In genomic region chr5:36875051-36875788, GRCh38 we compare ENCODE assay signal across 8 cellular contexts. TPM values are rescaled to one million over a fixed set of nuclear protein-coding genes. Genes with fewer than 3 reads are reported as not detected.
DNase-seq lines count a peak whose midpoint lies in the region; ATAC-seq and TF ChIP-seq lines count a peak whose summit lies in the region.

No MANE protein-coding gene starts in this region.

- H3K27ac Mint-ChIP-seq in T-helper 2 cell treated with Interferon-gamma antibody and Interleukin-4, amounts not matched to agents 5 μg/mL and 100 μg/mL, for 36 hours = peak overlapping the region; percentile 99

- H3K4me1 Mint-ChIP-seq in T-helper 2 cell treated with Interferon-gamma antibody and Interleukin-4, amounts not matched to agents 5 μg/mL and 100 μg/mL, for 36 hours (ENCODE audit: low read depth) = peaks cover 48% of the 10 kb centered on the region

- TF ChIP-seq CTCF in body of pancreas (IDR thresholded peaks at IDR 0.05) = no peak

- H3K4me3 Mint-ChIP-seq in T-helper 2 cell treated with Interferon-gamma antibody and Interleukin-4, amounts not matched to agents 5 μg/mL and 100 μg/mL, for 36 hours = peak overlapping the region; percentile 90

- DNase-seq in T-helper 2 cell treated with Interferon-gamma antibody and Interleukin-4, amounts not matched to agents 5 μg/mL and 100 μg/mL, for 36 hours (ENCODE audit: low spot score) = peak; percentile 52
- peak; percentile 27 to 54 (median 32) for DNase-seq in body of pancreas
- peak; percentile 14 for DNase-seq in iPS-NIHi11 (ENCODE audit: low spot score)
- DNase-seq in GM19240 (ENCODE audit: insufficient read length, low spot score) = no peak

- 0 to 1% methylated on average over 26 of the region's 26 CpGs for WGBS in body of pancreas, 2 donors

- ATAC-seq in body of pancreas (no peak), GM21576 (IDR thresholded peaks at IDR 0.05; ENCODE audit: unreplicated experiment) (no peak)

- H3K4me3 ChIP-seq in GM08714 (ENCODE audit: low read length) (peak overlapping the region; percentile 76), body of pancreas (peak overlapping the region; percentile 71 to 91), skeletal muscle satellite cell (ENCODE audit: low read length) (peak overlapping the region; percentile 94)

- peaks cover 17% of the 10 kb centered on the region for H3K36me3 ChIP-seq in KOPT-K1 (ENCODE audit: insufficient read depth, low read length)
- no peaks in the 10 kb centered on the region for H3K36me3 ChIP-seq in body of pancreas (replicated peaks in 1 of 2; ENCODE audit: insufficient read depth in 1 of 2, low read depth in 2 of 2)
- H3K36me3 ChIP-seq in skeletal muscle satellite cell (ENCODE audit: insufficient read depth, low read length) = no peaks in the 10 kb centered on the region

- TF ChIP-seq POLR2A in body of pancreas (IDR thresholded peaks at IDR 0.05) = no peak

- peak overlapping the region; percentile 99 for H3K9ac ChIP-seq in skeletal muscle satellite cell (ENCODE audit: low read depth, low read length)

- peak overlapping the region; percentile 89 for H3K4me2 ChIP-seq in skeletal muscle satellite cell (ENCODE audit: low read length)

- H3K9me3 ChIP-seq in KOPT-K1 (ENCODE audit: insufficient read depth, low read length, poor library complexity, severe bottlenecking) (no peaks in the 10 kb centered on the region), body of pancreas (no peaks in the 10 kb centered on the region), skeletal muscle satellite cell (replicated peaks; ENCODE audit: low read length) (no peaks in the 10 kb centered on the region)

- peaks cover 13% of the 10 kb centered on the region for H3K36me3 Mint-ChIP-seq in T-helper 2 cell treated with Interferon-gamma antibody and Interleukin-4, amounts not matched to agents 5 μg/mL and 100 μg/mL, for 36 hours (ENCODE audit: low read depth)

- H3K4me1 ChIP-seq in body of pancreas = peaks cover 36% of the 10 kb centered on the region
- H3K4me1 ChIP-seq in skeletal muscle satellite cell (ENCODE audit: control insufficient read depth, insufficient read depth, low read length) = peaks cover 14% of the 10 kb centered on the region

- H3K9me3 Mint-ChIP-seq in T-helper 2 cell treated with Interferon-gamma antibody and Interleukin-4, amounts not matched to agents 5 μg/mL and 100 μg/mL, for 36 hours = no peaks in the 10 kb centered on the region

- intact Hi-C loops in body of pancreas (cut with DNase I) = loop anchor here (10.0 kb wide), 1 partner anchor 70 kb away; no protein-coding TSS in a partner anchor

- H3K27ac ChIP-seq in KOPT-K1 (ENCODE audit: low read depth, low read length, poor library complexity, severe bottlenecking) (peak overlapping the region; percentile 97), body of pancreas (peak overlapping the region; percentile 46 to 98 (median 95))

- H3K27me3 ChIP-seq in body of pancreas (no peaks in the 10 kb centered on the region), skeletal muscle satellite cell (ENCODE audit: control insufficient read depth, insufficient read depth, low read length) (no peaks in the 10 kb centered on the region)

- H3K27me3 Mint-ChIP-seq in T-helper 2 cell treated with Interferon-gamma antibody and Interleukin-4, amounts not matched to agents 5 μg/mL and 100 μg/mL, for 36 hours (ENCODE audit: low read depth) = no peaks in the 10 kb centered on the region

RNA-seq across cellular contexts. Expression of gene NIPBL, which starts 1.3 kb away (rescaled TPM):
- 10 to 100 TPM; 29.8 to 38.9 TPM for total RNA-seq in body of pancreas
- 13.3 and 16.0 TPM in 2 replicates for total RNA-seq in skeletal muscle satellite cell (2012; rRNA removed)
